Comparison of ENCODE assay signal across 8 cellular contexts in the genomic region with DNA sequence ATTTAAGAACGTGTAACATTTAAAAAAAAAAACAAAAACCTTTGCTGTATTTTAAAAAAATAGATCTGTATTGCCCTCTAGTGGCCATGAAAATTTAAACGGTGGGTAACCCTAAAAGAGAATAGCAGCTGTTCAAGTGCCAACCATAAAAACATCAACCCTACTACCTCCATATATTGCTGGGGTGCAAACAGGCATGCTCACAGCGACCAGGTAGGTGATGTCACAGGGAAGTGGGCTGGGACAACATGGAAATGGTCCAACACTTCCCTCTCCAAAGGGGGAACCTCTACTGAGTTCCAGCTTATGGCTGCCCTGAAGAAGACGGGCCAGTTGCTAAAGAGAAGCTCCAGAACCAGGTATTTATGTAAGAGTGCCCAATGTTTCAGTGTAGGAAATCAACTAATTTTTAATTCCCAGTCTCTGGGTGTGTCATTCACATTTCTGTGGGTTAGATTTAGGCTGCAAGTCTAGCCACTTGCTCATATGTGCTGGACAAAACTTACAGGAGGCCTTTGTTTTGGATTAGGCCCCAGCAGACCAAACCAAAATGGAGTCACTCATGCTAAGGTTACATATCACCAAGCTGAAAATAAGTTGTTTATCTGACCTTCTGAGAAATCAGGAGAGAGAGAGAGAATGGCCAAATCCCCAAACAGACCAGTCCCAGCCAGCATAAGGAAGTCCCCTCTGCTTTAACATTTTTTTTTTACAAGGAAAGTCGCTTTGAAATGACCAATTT. TPM values are rescaled to one million over a fixed set of nuclear protein-coding genes. Genes with fewer than 3 reads are reported as not detected.
DNase-seq lines count a peak whose midpoint lies in the region; ATAC-seq and TF ChIP-seq lines count a peak whose summit lies in the region.

No MANE protein-coding gene starts in this region.

- no peaks in the 10 kb centered on the region for H3K4me1 ChIP-seq in left ventricle myocardium inferior
- H3K4me1 ChIP-seq in body of pancreas: peaks cover 12% of the 10 kb centered on the region

- TF ChIP-seq CTCF in left ventricle myocardium inferior (IDR thresholded peaks at IDR 0.05; ENCODE audit: borderline replicate concordance) (peak; percentile 58), body of pancreas (IDR thresholded peaks at IDR 0.05) (peak; percentile 13 to 70 (median 54))

- intact Hi-C loops in left ventricle myocardium inferior (cut with micrococcal nuclease) (no loop called here), Right ventricle myocardium inferior (cut with DNase I) (loop anchor here (2.0 to 5.0 kb wide), 3 partner anchors 57 to 211 kb away; a partner anchor contains a TSS), body of pancreas (cut with DNase I) (no loop called here)

- H3K27ac ChIP-seq in left ventricle myocardium inferior (replicated peaks) (no peak overlapping the region), body of pancreas (no peak overlapping the region)

- ATAC-seq in Right ventricle myocardium inferior (no peak), body of pancreas (no peak), GM21447 (IDR thresholded peaks at IDR 0.05; ENCODE audit: unreplicated experiment) (no peak), HG03139 (IDR thresholded peaks at IDR 0.05; ENCODE audit: unreplicated experiment) (no peak)

- H3K36me3 ChIP-seq in left ventricle myocardium inferior (no peaks in the 10 kb centered on the region), body of pancreas (replicated peaks in 1 of 2; ENCODE audit: insufficient read depth in 1 of 2, low read depth in 2 of 2) (no peaks in the 10 kb centered on the region)

- WGBS in body of pancreas, 2 donors: 24 to 25% methylated on average over 5 of the region's 5 CpGs

- peaks cover 16% of the 10 kb centered on the region for H3K9me3 ChIP-seq in left ventricle myocardium inferior (replicated peaks)
- H3K9me3 ChIP-seq in body of pancreas: no peaks in the 10 kb centered on the region

- H3K27me3 ChIP-seq in left ventricle myocardium inferior (ENCODE audit: low read depth): no peaks in the 10 kb centered on the region
- no peaks in the 10 kb centered on the region for H3K27me3 ChIP-seq in body of pancreas

- no peak for TF ChIP-seq POLR2A in body of pancreas (IDR thresholded peaks at IDR 0.05)

- no peak for DNase-seq in left ventricle myocardium inferior
- no peak for DNase-seq in Right ventricle myocardium inferior (ENCODE audit: missing footprints)
- DNase-seq in NCI-H1694 treated with DMSO at 0.1 percent for 48 hours (lab: John Stamatoyannopoulos, UW): peak; percentile 13
- DNase-seq in body of pancreas: peak in 3 of 4 donors; percentile 25 to 46 (median 32)
- DNase-seq in medulla oblongata (ENCODE audit: extremely low spot score): peak; percentile 18
- DNase-seq in stimulated activated CD4-positive, alpha-beta T cell treated with anti-CD3 and anti-CD28 coated beads, Interleukin-4, amount 100 ng/mL, for 1 hour: no peak

- H3K4me3 ChIP-seq in left ventricle myocardium inferior (no peak overlapping the region), body of pancreas (no peak overlapping the region)

RNA-seq across cellular contexts. Expression of a gene that starts 54.5 kb away (rescaled TPM):
- total RNA-seq in left ventricle myocardium inferior (0.44 TPM), Right ventricle myocardium inferior (0.38 TPM), body of pancreas (under 1 TPM in 1 of 2 donors, not detected in 1; 0.52 TPM)

Comparison
In these comparisons a context has a peak if more than half of its experiments do, and no peak if none do; other contexts are left out.
1. DNase-seq: peak in NCI-H1694 treated with DMSO at 0.1 percent for 48 hours (single experiment), body of pancreas (3 of 4) and medulla oblongata (single experiment); none in left ventricle myocardium inferior (single experiment), Right ventricle myocardium inferior (single experiment) and stimulated activated CD4-positive, alpha-beta T cell treated with anti-CD3 and anti-CD28 coated beads, Interleukin-4, amount 100 ng/mL, for 1 hour (single experiment).